Comparison of ENCODE assay signal across 1 cellular context in genomic region chr2:69997296-69998184, GRCh38.
TF ChIP-seq lines count a peak whose summit lies in the region.

No MANE protein-coding gene starts in this region.

TF ChIP-seq in K562, 482 proteins besides CTCF, POLR2A, EP300 and RAD21 (continued from another document and continues in another):
- TF ChIP-seq, protein P1, sequence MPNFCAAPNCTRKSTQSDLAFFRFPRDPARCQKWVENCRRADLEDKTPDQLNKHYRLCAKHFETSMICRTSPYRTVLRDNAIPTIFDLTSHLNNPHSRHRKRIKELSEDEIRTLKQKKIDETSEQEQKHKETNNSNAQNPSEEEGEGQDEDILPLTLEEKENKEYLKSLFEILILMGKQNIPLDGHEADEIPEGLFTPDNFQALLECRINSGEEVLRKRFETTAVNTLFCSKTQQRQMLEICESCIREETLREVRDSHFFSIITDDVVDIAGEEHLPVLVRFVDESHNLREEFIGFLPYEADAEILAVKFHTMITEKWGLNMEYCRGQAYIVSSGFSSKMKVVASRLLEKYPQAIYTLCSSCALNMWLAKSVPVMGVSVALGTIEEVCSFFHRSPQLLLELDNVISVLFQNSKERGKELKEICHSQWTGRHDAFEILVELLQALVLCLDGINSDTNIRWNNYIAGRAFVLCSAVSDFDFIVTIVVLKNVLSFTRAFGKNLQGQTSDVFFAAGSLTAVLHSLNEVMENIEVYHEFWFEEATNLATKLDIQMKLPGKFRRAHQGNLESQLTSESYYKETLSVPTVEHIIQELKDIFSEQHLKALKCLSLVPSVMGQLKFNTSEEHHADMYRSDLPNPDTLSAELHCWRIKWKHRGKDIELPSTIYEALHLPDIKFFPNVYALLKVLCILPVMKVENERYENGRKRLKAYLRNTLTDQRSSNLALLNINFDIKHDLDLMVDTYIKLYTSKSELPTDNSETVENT (CRISPR knock-in tag; IDR thresholded peaks at IDR 0.05), result no peak
- TF ChIP-seq BRD4 (IDR thresholded peaks at IDR 0.05) (no peak), ZNF12 (CRISPR knock-in tag; IDR thresholded peaks at IDR 0.05) (no peak), ZNF133 (CRISPR knock-in tag; IDR thresholded peaks at IDR 0.05) (no peak), ZNF398 (CRISPR knock-in tag; IDR thresholded peaks at IDR 0.05) (no peak), STAG1 (CRISPR knock-in tag; IDR thresholded peaks at IDR 0.05; ENCODE audit: borderline replicate concordance) (no peak), FIP1L1 (IDR thresholded peaks at IDR 0.05; ENCODE audit: low read depth, low read length, poor library complexity, severe bottlenecking) (no peak), MIER1 (IDR thresholded peaks at IDR 0.05; ENCODE audit: low read depth) (no peak), U2AF1 (optimal IDR thresholded peaks at IDR 0.05; ENCODE audit: low read depth, low read length) (no peak), TRIM24 (IDR thresholded peaks at IDR 0.05) (peak; percentile 62 to 80; a peak in 3 of 4 replicates), POLR2AphosphoS5 (IDR thresholded peaks at IDR 0.05; ENCODE audit: control insufficient read depth, insufficient read depth, low read depth, low read length) (no peak; the same call in 1 of the 2 replicates), OTX1 (CRISPR knock-in tag; IDR thresholded peaks at IDR 0.05) (no peak), CBFA2T3 (IDR thresholded peaks at IDR 0.05) (peak; percentile 73), HIVEP1 (CRISPR knock-in tag; IDR thresholded peaks at IDR 0.05) (no peak), GABPB2 (CRISPR knock-in tag; conservative IDR thresholded peaks at IDR 0.05) (no peak), RBM22 (IDR thresholded peaks at IDR 0.05; ENCODE audit: low read depth, low read length, poor library complexity, severe bottlenecking) (no peak), ETV6 (IDR thresholded peaks at IDR 0.05; ENCODE audit: borderline replicate concordance in 1 of 2, low read depth in 2 of 2, low read length in 1 of 2) (no peak), ETV6 (CRISPR knock-in tag; IDR thresholded peaks at IDR 0.05; ENCODE audit: borderline replicate concordance) (no peak), NFYB (IDR thresholded peaks at IDR 0.05; ENCODE audit: extremely low read depth, insufficient read length) (no peak), CREB3L1 (IDR thresholded peaks at IDR 0.05; ENCODE audit: borderline replicate concordance, low read depth) (no peak), ZNF324 (CRISPR knock-in tag; IDR thresholded peaks at IDR 0.05) (no peak), BHLHE40 (IDR thresholded peaks at IDR 0.05; ENCODE audit: low read length) (no peak), ZNF124 (CRISPR knock-in tag; IDR thresholded peaks at IDR 0.05) (no peak), POLR2AphosphoS2 (IDR thresholded peaks at IDR 0.05; ENCODE audit: low read length) (no peak), HDAC8 (tag; IDR thresholded peaks at IDR 0.05) (no peak), DIDO1 (tag; IDR thresholded peaks at IDR 0.05; ENCODE audit: low read depth) (no peak), FOS (IDR thresholded peaks at IDR 0.05; ENCODE audit: extremely low read depth, insufficient read length) (peak; percentile 54), ZNF785 (CRISPR knock-in tag; IDR thresholded peaks at IDR 0.05) (no peak), NR3C1 (CRISPR knock-in tag; IDR thresholded peaks at IDR 0.05) (no peak), TFAM (CRISPR knock-in tag; conservative IDR thresholded peaks at IDR 0.05) (no peak), AFF1 (IDR thresholded peaks at IDR 0.05; ENCODE audit: low read depth in 1 of 2, partially characterized antibody in 2 of 2) (peak; percentile 20 to 43), ZNF445 (CRISPR knock-in tag; IDR thresholded peaks at IDR 0.05; ENCODE audit: low read depth) (0 out of 2 replicates have a peak, but pooled peaks have one; percentile 15), E2F6 (IDR thresholded peaks at IDR 0.05; ENCODE audit: borderline replicate concordance in 1 of 2, extremely low read depth in 1 of 2, insufficient read depth in 1 of 2, insufficient read length in 1 of 2, low read depth in 1 of 2, low read length in 1 of 2, poor library complexity in 1 of 2, severe bottlenecking in 1 of 2) (no peak), RFX5 (IDR thresholded peaks at IDR 0.05; ENCODE audit: low read depth, low read length) (no peak), CEBPZ (IDR thresholded peaks at IDR 0.05; ENCODE audit: borderline replicate concordance, low read depth, low read length) (no peak)
- TF ChIP-seq, protein P2, sequence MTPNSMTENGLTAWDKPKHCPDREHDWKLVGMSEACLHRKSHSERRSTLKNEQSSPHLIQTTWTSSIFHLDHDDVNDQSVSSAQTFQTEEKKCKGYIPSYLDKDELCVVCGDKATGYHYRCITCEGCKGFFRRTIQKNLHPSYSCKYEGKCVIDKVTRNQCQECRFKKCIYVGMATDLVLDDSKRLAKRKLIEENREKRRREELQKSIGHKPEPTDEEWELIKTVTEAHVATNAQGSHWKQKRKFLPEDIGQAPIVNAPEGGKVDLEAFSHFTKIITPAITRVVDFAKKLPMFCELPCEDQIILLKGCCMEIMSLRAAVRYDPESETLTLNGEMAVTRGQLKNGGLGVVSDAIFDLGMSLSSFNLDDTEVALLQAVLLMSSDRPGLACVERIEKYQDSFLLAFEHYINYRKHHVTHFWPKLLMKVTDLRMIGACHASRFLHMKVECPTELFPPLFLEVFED (CRISPR knock-in tag; conservative IDR thresholded peaks at IDR 0.05), result peak; percentile 7; the same call in 1 of the 2 replicates
- TF ChIP-seq, protein P3, sequence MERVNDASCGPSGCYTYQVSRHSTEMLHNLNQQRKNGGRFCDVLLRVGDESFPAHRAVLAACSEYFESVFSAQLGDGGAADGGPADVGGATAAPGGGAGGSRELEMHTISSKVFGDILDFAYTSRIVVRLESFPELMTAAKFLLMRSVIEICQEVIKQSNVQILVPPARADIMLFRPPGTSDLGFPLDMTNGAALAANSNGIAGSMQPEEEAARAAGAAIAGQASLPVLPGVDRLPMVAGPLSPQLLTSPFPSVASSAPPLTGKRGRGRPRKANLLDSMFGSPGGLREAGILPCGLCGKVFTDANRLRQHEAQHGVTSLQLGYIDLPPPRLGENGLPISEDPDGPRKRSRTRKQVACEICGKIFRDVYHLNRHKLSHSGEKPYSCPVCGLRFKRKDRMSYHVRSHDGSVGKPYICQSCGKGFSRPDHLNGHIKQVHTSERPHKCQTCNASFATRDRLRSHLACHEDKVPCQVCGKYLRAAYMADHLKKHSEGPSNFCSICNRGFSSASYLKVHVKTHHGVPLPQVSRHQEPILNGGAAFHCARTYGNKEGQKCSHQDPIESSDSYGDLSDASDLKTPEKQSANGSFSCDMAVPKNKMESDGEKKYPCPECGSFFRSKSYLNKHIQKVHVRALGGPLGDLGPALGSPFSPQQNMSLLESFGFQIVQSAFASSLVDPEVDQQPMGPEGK (CRISPR knock-in tag; IDR thresholded peaks at IDR 0.05; ENCODE audit: borderline replicate concordance), result no peak
- TF ChIP-seq, protein P4, sequence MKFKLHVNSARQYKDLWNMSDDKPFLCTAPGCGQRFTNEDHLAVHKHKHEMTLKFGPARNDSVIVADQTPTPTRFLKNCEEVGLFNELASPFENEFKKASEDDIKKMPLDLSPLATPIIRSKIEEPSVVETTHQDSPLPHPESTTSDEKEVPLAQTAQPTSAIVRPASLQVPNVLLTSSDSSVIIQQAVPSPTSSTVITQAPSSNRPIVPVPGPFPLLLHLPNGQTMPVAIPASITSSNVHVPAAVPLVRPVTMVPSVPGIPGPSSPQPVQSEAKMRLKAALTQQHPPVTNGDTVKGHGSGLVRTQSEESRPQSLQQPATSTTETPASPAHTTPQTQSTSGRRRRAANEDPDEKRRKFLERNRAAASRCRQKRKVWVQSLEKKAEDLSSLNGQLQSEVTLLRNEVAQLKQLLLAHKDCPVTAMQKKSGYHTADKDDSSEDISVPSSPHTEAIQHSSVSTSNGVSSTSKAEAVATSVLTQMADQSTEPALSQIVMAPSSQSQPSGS (CRISPR knock-in tag; IDR thresholded peaks at IDR 0.05), result no peak
- TF ChIP-seq, protein P5, sequence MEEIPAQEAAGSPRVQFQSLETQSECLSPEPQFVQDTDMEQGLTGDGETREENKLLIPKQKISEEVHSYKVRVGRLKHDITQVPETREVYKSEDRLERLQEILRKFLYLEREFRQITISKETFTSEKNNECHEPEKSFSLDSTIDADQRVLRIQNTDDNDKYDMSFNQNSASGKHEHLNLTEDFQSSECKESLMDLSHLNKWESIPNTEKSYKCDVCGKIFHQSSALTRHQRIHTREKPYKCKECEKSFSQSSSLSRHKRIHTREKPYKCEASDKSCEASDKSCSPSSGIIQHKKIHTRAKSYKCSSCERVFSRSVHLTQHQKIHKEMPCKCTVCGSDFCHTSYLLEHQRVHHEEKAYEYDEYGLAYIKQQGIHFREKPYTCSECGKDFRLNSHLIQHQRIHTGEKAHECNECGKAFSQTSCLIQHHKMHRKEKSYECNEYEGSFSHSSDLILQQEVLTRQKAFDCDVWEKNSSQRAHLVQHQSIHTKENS (CRISPR knock-in tag; IDR thresholded peaks at IDR 0.05), result no peak
